In the genomic region with DNA sequence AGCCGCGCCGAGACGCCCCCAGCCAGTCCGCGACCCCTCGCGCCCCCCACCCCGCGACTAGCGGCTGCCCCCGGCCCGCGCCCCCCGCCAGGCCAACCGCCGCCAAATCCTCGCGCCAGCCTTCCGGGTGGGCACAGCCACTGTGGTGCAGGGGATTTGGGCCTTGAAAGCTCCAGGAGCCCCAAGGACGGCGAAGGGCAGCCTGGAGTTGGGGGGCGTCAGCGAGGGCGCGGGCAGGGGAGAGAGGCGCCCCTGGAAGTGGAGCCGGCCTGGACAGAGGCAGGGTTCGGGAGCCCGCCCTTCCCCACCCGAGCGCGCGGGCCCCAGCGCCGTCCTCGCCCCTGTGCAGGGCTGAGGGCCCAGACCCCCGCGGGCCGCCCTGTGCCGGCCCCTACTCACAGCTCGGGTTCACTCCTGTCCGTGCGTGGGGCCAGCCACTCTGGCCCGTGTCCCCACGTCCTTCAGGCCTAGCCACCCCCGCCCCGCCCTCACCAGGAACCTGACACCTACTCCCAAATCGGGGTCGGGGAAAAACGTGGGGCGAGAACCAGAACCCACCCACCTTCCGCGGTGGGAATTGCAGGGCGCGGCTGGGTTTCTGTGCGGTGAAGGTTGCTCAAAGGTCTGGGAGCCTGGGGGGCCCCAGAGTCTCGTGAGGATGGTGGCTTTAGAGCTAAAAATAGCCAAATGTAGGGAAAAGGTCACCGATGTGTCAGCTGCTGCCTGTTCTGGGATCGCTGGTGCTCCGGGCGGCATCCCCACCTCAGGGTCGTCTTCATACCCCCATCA, we compare ENCODE assay signal across 10 cellular contexts. TPM values are rescaled to one million over a fixed set of nuclear protein-coding genes. Genes with fewer than 3 reads are reported as not detected.
DNase-seq lines count a peak whose midpoint lies in the region; ATAC-seq, FAIRE-seq and TF ChIP-seq lines count a peak whose summit lies in the region.
"Had no signal": no experiment of that assay in that cellular context is flagged by ENCODE, and none has a peak within 500 bp of the region (broad histone marks: within the 10 kb centered on the region; RNA-seq: fewer than 3 reads in every experiment).

A gene (minus strand): TSS at position 441 of the 789 bp plus-strand sequence. CDS start 512 bp downstream, outside the sequence.

- peaks cover 5 to 12% of the 10 kb centered on the region in 2 donors for H3K36me3 Mint-ChIP-seq in activated T-cell treated with anti-CD3 and anti-CD28 coated beads, Interleukin-2, amount 50 U/mL, for 72 hours (ENCODE audit: insufficient read depth in 2 of 2)
- peaks cover 79% of the 10 kb centered on the region for H3K36me3 Mint-ChIP-seq in activated T-cell treated with anti-CD3 and anti-CD28 coated beads, Interleukin-2, amount 50 U/mL, for 24 hours (ENCODE audit: low read depth)

- H3K27ac ChIP-seq in H1 (ENCODE audit: low read depth, low read length) (no peak within 1 kb of the TSS), transverse colon (no peak within 1 kb of the TSS)
- H3K27ac ChIP-seq: C4-2B had no signal

- CTCF ChIA-PET in H1 (lab: Charles Lee; ENCODE audit: partially characterized antibody): interaction anchor here (0.8 to 8.1 kb wide), 11 partner anchors 9 to 122 kb away, joined by 3 to 84 read pairs (median 9); a partner anchor contains a TSS

- H3K56ac ChIP-seq in H1 (replicated peaks; ENCODE audit: insufficient read length, low read depth, low read length): no peak within 1 kb of the TSS

- H3K27me3 Mint-ChIP-seq in activated T-cell treated with anti-CD3 and anti-CD28 coated beads, Interleukin-2, amount 50 U/mL, for 72 hours (ENCODE audit: low read depth): no peaks in the 10 kb centered on the region
- no peaks in the 10 kb centered on the region for H3K27me3 Mint-ChIP-seq in activated T-cell treated with anti-CD3 and anti-CD28 coated beads, Interleukin-2, amount 50 U/mL, for 24 hours

- intact Hi-C loops in transverse colon (cut with DNase I; ENCODE audit: low total_unique reads): no loop called here

- peaks cover 0 to 7% of the 10 kb centered on the region in 2 experiments; a peak in 1 of 4 replicates for H3K79me2 ChIP-seq in H1 (ENCODE audit: control insufficient read depth in 1 of 2, insufficient read depth in 2 of 2, low read length in 2 of 2)

- H3K27ac Mint-ChIP-seq in activated T-cell treated with anti-CD3 and anti-CD28 coated beads, Interleukin-2, amount 50 U/mL, for 72 hours: no peak within 1 kb of the TSS
- no peak within 1 kb of the TSS for H3K27ac Mint-ChIP-seq in activated T-cell treated with anti-CD3 and anti-CD28 coated beads, Interleukin-2, amount 50 U/mL, for 24 hours

- no peak within 1 kb of the TSS for H3K4me3 ChIP-seq in H1 (ENCODE audit: extremely low read depth in 1 of 4, insufficient read depth in 2 of 4, low read depth in 3 of 4, low read length in 4 of 4)
- H3K4me3 ChIP-seq in transverse colon: peak within 1 kb of the TSS in 1 of 4 donors; percentile 13

- peak within 1 kb of the TSS in 1 of 2 donors; percentile 32 for H3K4me3 Mint-ChIP-seq in activated T-cell treated with anti-CD3 and anti-CD28 coated beads, Interleukin-2, amount 50 U/mL, for 72 hours
- no peak within 1 kb of the TSS for H3K4me3 Mint-ChIP-seq in activated T-cell treated with anti-CD3 and anti-CD28 coated beads, Interleukin-2, amount 50 U/mL, for 24 hours

- TF ChIP-seq CTCF in H1 (IDR thresholded peaks at IDR 0.05; ENCODE audit: control extremely low read depth in 1 of 3, insufficient read depth in 1 of 3, low read depth in 1 of 3, low read length in 3 of 3) (no peak), transverse colon (IDR thresholded peaks at IDR 0.05) (no peak)

- peaks cover 4 to 7% of the 10 kb centered on the region in 2 experiments for H4K20me1 ChIP-seq in H1 (replicated peaks in 1 of 2; ENCODE audit: control insufficient read depth in 1 of 2, insufficient read depth in 2 of 2, low read length in 2 of 2)

- WGBS in H1 (ENCODE audit: extremely low coverage in 1 of 2, insufficient coverage in 1 of 2, insufficient read length in 1 of 2, insufficient replicate concordance in 2 of 2, low coverage in 1 of 2, low lambda C conversion rate in 2 of 2, missing lambda C conversion rate in 1 of 2), 2 experiments: 75% methylated on average over 17 of the region's 63 CpGs; no CpG with 5 or more reads in 1 of the 2 experiments
- 59% methylated on average over 62 of the region's 63 CpGs; no CpG with 5 or more reads in 1 of the 2 donors for WGBS in transverse colon (ENCODE audit: low coverage in 1 of 2), 2 donors

- H2BK5ac ChIP-seq in H1 (ENCODE audit: low read depth, low read length): no peak within 1 kb of the TSS

- H4K8ac ChIP-seq in H1 (ENCODE audit: extremely low read depth, insufficient read depth, low read length): peak within 1 kb of the TSS; percentile 80

- H3K36me3 ChIP-seq in H1 (ENCODE audit: control insufficient read depth in 2 of 4, insufficient read depth in 4 of 4, low read length in 3 of 4) (peaks cover 1 to 13% (median 8%) of the 10 kb centered on the region in 4 experiments; a peak in 7 of 8 replicates), transverse colon (no peaks in the 10 kb centered on the region)

- H2BK15ac ChIP-seq in H1 (ENCODE audit: low read length): no peak within 1 kb of the TSS

- no peak within 1 kb of the TSS for H2AK5ac ChIP-seq in H1 (ENCODE audit: low read depth, low read length)

- H3K9me3 Mint-ChIP-seq in activated T-cell treated with anti-CD3 and anti-CD28 coated beads, Interleukin-2, amount 50 U/mL, for 72 hours: no peaks in the 10 kb centered on the region
- H3K9me3 Mint-ChIP-seq in activated T-cell treated with anti-CD3 and anti-CD28 coated beads, Interleukin-2, amount 50 U/mL, for 24 hours: no peaks in the 10 kb centered on the region

- TF ChIP-seq EP300 in H1 (IDR thresholded peaks at IDR 0.05; ENCODE audit: borderline replicate concordance in 1 of 2, low read depth in 2 of 2, low read length in 2 of 2) (no peak), transverse colon (IDR thresholded peaks at IDR 0.05; ENCODE audit: low read depth) (no peak)

- H3K4me1 ChIP-seq in H1 (replicated peaks in 1 of 4; ENCODE audit: control insufficient read depth in 3 of 4, insufficient read depth in 4 of 4, low read length in 3 of 4) (peaks cover 0 to 4% (median 3%) of the 10 kb centered on the region in 4 experiments; a peak in 3 of 7 replicates), transverse colon (peaks cover 11 to 24% (median 20%) of the 10 kb centered on the region in 4 donors)

- H4K5ac ChIP-seq in H1 (ENCODE audit: insufficient read length, low read depth, low read length): no peak within 1 kb of the TSS

- no peak within 1 kb of the TSS for H3K23ac ChIP-seq in H1 (ENCODE audit: insufficient read length)

- H3K9me3 ChIP-seq in H1 (ENCODE audit: insufficient read depth in 2 of 2, low read depth in 1 of 2, low read length in 1 of 2): no peaks in the 10 kb centered on the region
- no peaks in the 10 kb centered on the region for H3K9me3 ChIP-seq in transverse colon

- H3K4me1 Mint-ChIP-seq in activated T-cell treated with anti-CD3 and anti-CD28 coated beads, Interleukin-2, amount 50 U/mL, for 72 hours (ENCODE audit: low read depth): peaks cover 27% of the 10 kb centered on the region
- peaks cover 22% of the 10 kb centered on the region for H3K4me1 Mint-ChIP-seq in activated T-cell treated with anti-CD3 and anti-CD28 coated beads, Interleukin-2, amount 50 U/mL, for 24 hours (ENCODE audit: low read depth)

- no peak for DNase-seq in activated T-cell treated with anti-CD3 and anti-CD28 coated beads, Interleukin-2, amount 50 U/mL, for 72 hours
- no peak for DNase-seq in activated T-cell treated with anti-CD3 and anti-CD28 coated beads, Interleukin-2, amount 50 U/mL, for 24 hours
- no peak for DNase-seq in H1 (ENCODE audit: low read depth in 1 of 2, low spot score in 2 of 2)
- DNase-seq in mucosa of gallbladder (ENCODE audit: low spot score): no peak
- DNase-seq in transverse colon: no peak
- no peak for DNase-seq in SIG-M5 (lab: John Stamatoyannopoulos, UW)
- DNase-seq: kidney glomerular epithelial cell had no signal

- no peak for TF ChIP-seq RAD21 in H1 (IDR thresholded peaks at IDR 0.05 in 1 of 2, conservative IDR thresholded peaks at IDR 0.05 in 1 of 2; ENCODE audit: low read depth in 2 of 2, low read length in 2 of 2)

- no peak within 1 kb of the TSS for H3K4me2 ChIP-seq in H1 (ENCODE audit: insufficient read depth in 1 of 2, low read depth in 2 of 2, low read length in 2 of 2)

- TF ChIP-seq POLR2A in H1 (IDR thresholded peaks at IDR 0.05; ENCODE audit: control extremely low read depth in 1 of 2, low read depth in 2 of 2, low read length in 2 of 2) (no peak), transverse colon (IDR thresholded peaks at IDR 0.05) (no peak)

- no peak for ATAC-seq in activated T-cell treated with anti-CD3 and anti-CD28 coated beads, Interleukin-2, amount 50 U/mL, for 72 hours (replicated peaks in 1 of 2)
- no peak for ATAC-seq in GM18868 (IDR thresholded peaks at IDR 0.05; ENCODE audit: unreplicated experiment)
- no peak for ATAC-seq in HG03135 (IDR thresholded peaks at IDR 0.05; ENCODE audit: unreplicated experiment)

- H2BK12ac ChIP-seq in H1 (ENCODE audit: low read depth, low read length): no peak within 1 kb of the TSS

- no peaks in the 10 kb centered on the region for H3K27me3 ChIP-seq in H1 (replicated peaks in 1 of 4; ENCODE audit: control insufficient read depth in 3 of 4, extremely low read depth in 1 of 4, insufficient read depth in 3 of 4, low read length in 3 of 4)
- no peaks in the 10 kb centered on the region for H3K27me3 ChIP-seq in transverse colon

- H3K23me2 ChIP-seq in H1 (ENCODE audit: low read depth, low read length): peaks cover 4% of the 10 kb centered on the region; the same call in 1 of the 2 replicates

- FAIRE-seq in H1 (lab: Jason Lieb, UNC): no peak

- POLR2A ChIA-PET in H1 (lab: Charles Lee; ENCODE audit: partially characterized antibody): interaction anchor here (0.8 to 5.4 kb wide), 7 partner anchors 9 to 85 kb away, joined by 3 to 37 read pairs (median 4); a partner anchor contains a TSS

- no peak within 1 kb of the TSS for H3K14ac ChIP-seq in H1 (ENCODE audit: insufficient read length)

- in situ Hi-C loops in transverse colon (cut with MboI; ENCODE audit: low pct_ligation_motif_present in 1 of 4, low pct_unique_long_range_greater_than_20kb in 1 of 4, low sequenced_read_pairs in 3 of 4): no loop called here

- no peak within 1 kb of the TSS for H4K91ac ChIP-seq in H1 (replicated peaks; ENCODE audit: insufficient read length, low read length)

- H2AFZ ChIP-seq in H1 (ENCODE audit: low read length): no peak within 1 kb of the TSS

- peaks cover 7% of the 10 kb centered on the region; the same call in 1 of the 2 replicates for H3K79me1 ChIP-seq in H1 (ENCODE audit: low read depth, low read length)

- no peak within 1 kb of the TSS for H3K18ac ChIP-seq in H1 (ENCODE audit: extremely low read depth, low read length)

- no peak within 1 kb of the TSS for H3K9ac ChIP-seq in H1 (replicated peaks in 1 of 4; ENCODE audit: extremely low read depth in 1 of 4, low read depth in 3 of 4, low read length in 3 of 4)

- H3K4ac ChIP-seq in H1 (replicated peaks; ENCODE audit: insufficient read length, low read depth, low read length): no peak within 1 kb of the TSS

- no peak within 1 kb of the TSS for H2BK20ac ChIP-seq in H1 (ENCODE audit: low read length)

- H2BK120ac ChIP-seq in H1 (replicated peaks; ENCODE audit: low read depth, low read length): no peak within 1 kb of the TSS

RNA-seq across cellular contexts. Expression of the gene that starts here (rescaled TPM):
- 10 to 100 TPM; 85.3 to 88.0 TPM for total RNA-seq in activated T-cell treated with anti-CD3 and anti-CD28 coated beads, Interleukin-2, amount 50 U/mL, for 72 hours
- total RNA-seq in H1 (2021; fragmentation: NEBNext Ultra II Directional; extraction: Animal tissue kit (Norgen Biotek cat#: 25700)): 33.1 and 36.2 TPM in 2 replicates
- 34.2 and 47.7 TPM in 2 replicates for polyA plus RNA-seq in H1 (2011; rRNA removed)
- polyA plus RNA-seq in H1 (2011; cell fraction: cytosol; rRNA removed): 48.0 TPM
- polyA plus RNA-seq in H1 (2011; cell fraction: nucleus; rRNA removed): 378 TPM
- polyA plus RNA-seq in H1 (2012, experiment 1 of 2): 46.3 to 71.2 TPM (median 63.2 TPM) in 4 replicates
- 31.6 TPM for polyA plus RNA-seq in H1 (2012, experiment 2 of 2)
- polyA plus RNA-seq in H1 (2013, experiment 1 of 2): 15.9 TPM
- polyA plus RNA-seq in H1 (2013, experiment 2 of 2): 15.5 TPM
- 20.9 and 22.0 TPM in 2 replicates for polyA minus RNA-seq in H1 (2011; rRNA and poly(A)+ RNA removed)
- 12.0 TPM for polyA minus RNA-seq in H1 (2011; cell fraction: cytosol; rRNA and poly(A)+ RNA removed)
- polyA minus RNA-seq in H1 (2011; cell fraction: nucleus; rRNA and poly(A)+ RNA removed): 46.3 TPM
- total RNA-seq in mucosa of gallbladder (32.4 TPM), transverse colon (100 to 1,000 TPM in 1 of 4 donors, 10 to 100 TPM in 3; 34.2 to 111 (median 37.6) TPM)
